In the genomic region with DNA sequence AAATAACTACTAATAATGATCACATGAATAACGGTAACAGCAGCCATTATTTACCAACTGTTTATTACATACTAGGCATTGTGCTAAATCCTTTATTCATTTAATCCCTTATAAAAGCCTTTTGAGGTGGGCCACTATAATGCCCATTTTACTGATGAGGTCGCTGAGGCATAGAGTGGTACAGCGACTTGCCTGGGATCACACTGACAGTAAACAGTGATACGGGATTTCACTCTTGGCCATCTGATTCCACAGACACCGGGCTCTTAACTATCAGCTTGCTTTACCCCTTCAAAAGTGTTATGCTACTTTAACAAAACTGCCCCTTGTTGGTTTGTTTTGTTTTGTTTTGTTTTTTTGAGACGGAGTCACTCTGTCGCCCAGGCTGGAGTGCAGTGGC, we compare ENCODE assay signal across 13 cellular contexts. TPM values are rescaled to one million over a fixed set of nuclear protein-coding genes. Genes with fewer than 3 reads are reported as not detected.
DNase-seq lines count a peak whose midpoint lies in the region; ATAC-seq and TF ChIP-seq lines count a peak whose summit lies in the region.
"Had no signal": no experiment of that assay in that cellular context is flagged by ENCODE, and none has a peak within 500 bp of the region (broad histone marks: within the 10 kb centered on the region; RNA-seq: fewer than 3 reads in every experiment).

No MANE protein-coding gene starts in this region.

- intact Hi-C loops in MCF 10A (cut with micrococcal nuclease) (loop anchor here (2.0 to 5.0 kb wide), 2 partner anchors 54 to 345 kb away; a partner anchor contains a TSS), breast epithelium (cut with DNase I; ENCODE audit: low total_unique reads) (no loop called here)
- intact Hi-C loops in activated CD8-positive, alpha-beta T cell treated with anti-CD3 and anti-CD28 coated beads for 36 hours (cut with micrococcal nuclease) = loop anchor here (5.0 kb wide), 3 partner anchors 70 to 345 kb away; a partner anchor contains a TSS

- H3K36me3 Mint-ChIP-seq in MCF 10A (ENCODE audit: insufficient read depth, unreplicated experiment) (peaks cover 14% of the 10 kb centered on the region), mesothelial cell of epicardium (peaks cover 4% of the 10 kb centered on the region)
- H3K36me3 Mint-ChIP-seq in activated CD8-positive, alpha-beta T cell treated with anti-CD3 and anti-CD28 coated beads for 36 hours (ENCODE audit: low read depth) = peaks cover 22% of the 10 kb centered on the region

- CTCF ChIA-PET in MCF 10A (lab: Yijun Ruan, JAX) = interaction anchor here (0.7 to 1.3 kb wide), 3 partner anchors 29 to 73 kb away, joined by 3 read pairs; no protein-coding TSS in a partner anchor
- CTCF ChIA-PET in activated CD8-positive, alpha-beta T cell treated with anti-CD3 and anti-CD28 coated beads for 36 hours (lab: Charles Lee) = interaction anchor here (1.2 to 1.9 kb wide), 2 partner anchors 72 to 82 kb away, joined by 5 to 6 read pairs; a partner anchor contains a TSS

- peak overlapping the region; percentile 21 for H3K4me3 Mint-ChIP-seq in MCF 10A (ENCODE audit: unreplicated experiment)
- H3K4me3 Mint-ChIP-seq in activated CD8-positive, alpha-beta T cell treated with anti-CD3 and anti-CD28 coated beads for 36 hours = peak overlapping the region; percentile 81
- H3K4me3 Mint-ChIP-seq in mesothelial cell of epicardium = peak overlapping the region; percentile 31

- H3K9me3 ChIP-seq in breast epithelium = no peaks in the 10 kb centered on the region

- no TSS peak for BruUV-seq in MCF 10A (replicated peaks; lab: Mats Ljungman, UMichigan)

- TF ChIP-seq POLR2A in breast epithelium (IDR thresholded peaks at IDR 0.05) = no peak

- H3K4me1 Mint-ChIP-seq in MCF 10A (ENCODE audit: insufficient read depth, unreplicated experiment) = peaks cover 8% of the 10 kb centered on the region
- H3K4me1 Mint-ChIP-seq in activated CD8-positive, alpha-beta T cell treated with anti-CD3 and anti-CD28 coated beads for 36 hours (ENCODE audit: low read depth) = peaks cover 58% of the 10 kb centered on the region
- H3K4me1 Mint-ChIP-seq in mesothelial cell of epicardium = peaks cover 14% of the 10 kb centered on the region

- TF ChIP-seq CTCF in MCF 10A (IDR thresholded peaks at IDR 0.05; ENCODE audit: unreplicated experiment) = no peak
- no peak for TF ChIP-seq CTCF in breast epithelium (IDR thresholded peaks at IDR 0.05)
- no peak for TF ChIP-seq CTCF in activated CD8-positive, alpha-beta T cell treated with anti-CD3 and anti-CD28 coated beads for 36 hours (IDR thresholded peaks at IDR 0.05)
- TF ChIP-seq CTCF in mesothelial cell of epicardium (IDR thresholded peaks at IDR 0.05; ENCODE audit: unreplicated experiment) = no peak

- POLR2A ChIA-PET in MCF 10A (lab: Yijun Ruan, JAX) = interaction anchor here (1.1 to 1.9 kb wide), 3 partner anchors 11 to 345 kb away, joined by 5 read pairs; a partner anchor contains a TSS
- POLR2A ChIA-PET in activated CD8-positive, alpha-beta T cell treated with anti-CD3 and anti-CD28 coated beads for 36 hours (lab: Charles Lee) = interaction anchor here (0.7 to 3.3 kb wide), 5 partner anchors 8 to 82 kb away, joined by 3 to 14 read pairs (median 6); a partner anchor contains a TSS

- no peaks in the 10 kb centered on the region for H3K4me1 ChIP-seq in breast epithelium
- H3K4me1 ChIP-seq: parathyroid adenoma had no signal

- no peak for DNase-seq in MCF 10A (ENCODE audit: unreplicated experiment)
- no peak for DNase-seq in breast epithelium (ENCODE audit: low spot score in 2 of 2)
- DNase-seq in activated CD8-positive, alpha-beta T cell treated with anti-CD3 and anti-CD28 coated beads for 36 hours = no peak
- no peak for DNase-seq in mesothelial cell of epicardium (ENCODE audit: low spot score in 2 of 2, unreplicated experiment in 2 of 2)
- DNase-seq in NCI-H774 (lab: John Stamatoyannopoulos, UW) = no peak
- DNase-seq in ureter (ENCODE audit: low spot score) = no peak
- no peak for DNase-seq in NK-92 (lab: John Stamatoyannopoulos, UW; ENCODE audit: unreplicated experiment)
- DNase-seq: activated gamma-delta T cell, NCI-H2107 had no signal

- peak overlapping the region in 1 of 2 donors; percentile 57 for H3K27ac ChIP-seq in breast epithelium
- H3K27ac ChIP-seq: C4-2B, foreskin keratinocyte, parathyroid adenoma had no signal

- ATAC-seq in activated CD8-positive, alpha-beta T cell treated with anti-CD3 and anti-CD28 coated beads for 36 hours = peak; percentile 0
- no peak for ATAC-seq in GM19023 (IDR thresholded peaks at IDR 0.05; ENCODE audit: unreplicated experiment)

- no peaks in the 10 kb centered on the region for H3K9me3 Mint-ChIP-seq in MCF 10A (ENCODE audit: unreplicated experiment)
- no peaks in the 10 kb centered on the region for H3K9me3 Mint-ChIP-seq in activated CD8-positive, alpha-beta T cell treated with anti-CD3 and anti-CD28 coated beads for 36 hours
- H3K9me3 Mint-ChIP-seq in mesothelial cell of epicardium = no peaks in the 10 kb centered on the region

- no peaks in the 10 kb centered on the region for H3K36me3 ChIP-seq in breast epithelium

- H3K4me3 ChIP-seq in breast epithelium = no peak overlapping the region

- no peaks in the 10 kb centered on the region for H3K27me3 ChIP-seq in breast epithelium
- H3K27me3 ChIP-seq: foreskin keratinocyte had no signal

- H3K27me3 Mint-ChIP-seq in MCF 10A (ENCODE audit: insufficient read depth, unreplicated experiment) = no peaks in the 10 kb centered on the region
- no peaks in the 10 kb centered on the region for H3K27me3 Mint-ChIP-seq in activated CD8-positive, alpha-beta T cell treated with anti-CD3 and anti-CD28 coated beads for 36 hours
- no peaks in the 10 kb centered on the region for H3K27me3 Mint-ChIP-seq in mesothelial cell of epicardium (ENCODE audit: low read depth)

- H3K27ac Mint-ChIP-seq in MCF 10A (ENCODE audit: low read depth, unreplicated experiment) = peak overlapping the region; percentile 77
- peak overlapping the region; percentile 93 for H3K27ac Mint-ChIP-seq in activated CD8-positive, alpha-beta T cell treated with anti-CD3 and anti-CD28 coated beads for 36 hours
- H3K27ac Mint-ChIP-seq in mesothelial cell of epicardium = no peak overlapping the region

RNA-seq across cellular contexts. Expression of a gene that starts 2.2 kb away (rescaled TPM):
- 18.4 and 18.9 TPM in 2 replicates for total RNA-seq in MCF 10A (2022)
- 10 to 100 TPM; 17.7 to 22.4 (median 22.2) TPM for total RNA-seq in breast epithelium
- total RNA-seq in activated CD8-positive, alpha-beta T cell treated with anti-CD3 and anti-CD28 coated beads for 36 hours = 1 to 10 TPM; 8.3 to 9.0 TPM
- 20.4 to 21.2 TPM (median 20.7 TPM) in 3 replicates for total RNA-seq in mesothelial cell of epicardium
- 21.3 TPM for total RNA-seq in ureter

Comparison
In these comparisons a context has a peak if more than half of its experiments do, and no peak if none do; other contexts are left out.
1. H3K4me3 Mint-ChIP-seq: peak in every context shown above with its lines; median percentile 81 in activated CD8-positive, alpha-beta T cell treated with anti-CD3 and anti-CD28 coated beads for 36 hours; 31 in mesothelial cell of epicardium; 21 in MCF 10A.